Comparison of ENCODE assay signal across 16 cellular contexts in the genomic region with DNA sequence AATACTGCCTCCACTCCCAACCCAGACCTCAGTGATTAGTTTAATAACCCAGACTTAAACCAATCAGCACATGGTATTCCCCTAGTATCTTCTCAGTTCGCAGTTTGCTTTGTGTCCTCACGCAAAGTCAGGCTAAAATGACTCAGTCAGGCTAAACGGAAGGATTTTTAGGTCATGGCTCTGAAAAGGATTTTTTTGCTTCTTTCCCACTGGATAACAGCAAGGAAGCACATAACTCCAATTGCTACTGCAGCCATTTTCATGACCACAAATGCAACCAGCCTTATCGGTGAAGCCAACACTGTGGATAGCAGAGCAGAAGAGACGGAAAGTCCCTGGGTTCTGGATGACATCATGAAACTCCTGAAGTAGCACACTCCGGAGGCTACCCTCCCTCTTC.
DNase-seq lines count a peak whose midpoint lies in the region; ATAC-seq and TF ChIP-seq lines count a peak whose summit lies in the region.
"Had no signal": no experiment of that assay in that cellular context is flagged by ENCODE, and none has a peak within 500 bp of the region (broad histone marks: within the 10 kb centered on the region; RNA-seq: fewer than 3 reads in every experiment).

No MANE protein-coding gene starts in this region.

- H4K91ac ChIP-seq in IMR-90 (ENCODE audit: insufficient read depth, low read depth, low read length), result no peak overlapping the region

- POLR2A ChIA-PET in IMR-90 (lab: Charles Lee; ENCODE audit: unreplicated experiment), result no interaction called here

- no peaks in the 10 kb centered on the region for H3K36me3 Mint-ChIP-seq in mesothelial cell of epicardium
- H3K36me3 Mint-ChIP-seq: activated naive CD4-positive, alpha-beta T cell treated with anti-CD3 and anti-CD28 coated beads, Interleukin-2, amount 10 ng/mL, durations not matched to agents 7 days and 5 days had no signal

- H3K4me1 ChIP-seq in IMR-90 (ENCODE audit: control insufficient read depth, insufficient read depth, low read length), result no peaks in the 10 kb centered on the region
- H3K4me1 ChIP-seq in vagina, result no peaks in the 10 kb centered on the region
- H3K4me1 ChIP-seq: BLaER1, psoas muscle had no signal

- no peak overlapping the region for H3K4ac ChIP-seq in IMR-90 (ENCODE audit: low read depth, low read length)

- no peak for TF ChIP-seq POLR2A in IMR-90 (IDR thresholded peaks at IDR 0.05; ENCODE audit: low read depth, low read length)
- TF ChIP-seq POLR2A in vagina (IDR thresholded peaks at IDR 0.05), result no peak

- no peak overlapping the region for H2BK15ac ChIP-seq in IMR-90 (ENCODE audit: low read depth, low read length)

- no peak overlapping the region for H3K18ac ChIP-seq in IMR-90 (ENCODE audit: low read depth, low read length)

- H3K27ac ChIP-seq in IMR-90 (ENCODE audit: insufficient read depth, low read length) (no peak overlapping the region), vagina (no peak overlapping the region)
- H3K27ac ChIP-seq: BLaER1, KMS-11, psoas muscle, VCaP had no signal

- no peak overlapping the region for H3K14ac ChIP-seq in IMR-90 (replicated peaks; ENCODE audit: low read depth, low read length)

- no peaks in the 10 kb centered on the region; a peak in 1 of 4 replicates for H3K79me1 ChIP-seq in IMR-90 (ENCODE audit: low read depth in 1 of 2, low read length in 2 of 2)

- no peak for TF ChIP-seq RAD21 in IMR-90 (IDR thresholded peaks at IDR 0.05; ENCODE audit: low read length)

- in situ Hi-C loops in Caki2 (cut with HindIII; ENCODE audit: low pct_unique_long_range_greater_than_20kb, low sequenced_read_pairs), result no loop called here
- in situ Hi-C loops in IMR-90 (cut with MboI; ENCODE audit: low sequenced_read_pairs), result no loop called here

- H3K27me3 ChIP-seq in IMR-90 (ENCODE audit: control insufficient read depth, insufficient read depth, low read length), result no peaks in the 10 kb centered on the region
- H3K27me3 ChIP-seq in vagina, result no peaks in the 10 kb centered on the region
- H3K27me3 ChIP-seq: BLaER1 had no signal

- H2AK5ac ChIP-seq in IMR-90 (ENCODE audit: low read depth, low read length), result no peak overlapping the region

- intact Hi-C loops in IMR-90 (cut with micrococcal nuclease) (no loop called here), vagina (cut with DNase I) (no loop called here)

- H2AFZ ChIP-seq in IMR-90 (replicated peaks; ENCODE audit: low read length, poor library complexity), result no peak overlapping the region

- no peak overlapping the region for H2AK9ac ChIP-seq in IMR-90 (replicated peaks; ENCODE audit: low read depth, low read length, poor library complexity)

- ATAC-seq in IMR-90 (ENCODE audit: low read depth) (peak; percentile 27; the same call in 1 of the 2 replicates), GM21723 (IDR thresholded peaks at IDR 0.05; ENCODE audit: unreplicated experiment) (no peak)
- ATAC-seq: psoas muscle; stimulated activated naive CD8-positive, alpha-beta T cell treated with anti-CD3 and anti-CD28 coated beads, Interleukin-15, Interleukin-2, amounts not matched to agents 100 U/mL and 50 U/mL, for 24 hours had no signal

- H3K9me3 ChIP-seq in IMR-90 (ENCODE audit: control insufficient read depth, insufficient read depth, low read length) (no peaks in the 10 kb centered on the region), vagina (no peaks in the 10 kb centered on the region)
- H3K9me3 ChIP-seq: BLaER1, psoas muscle had no signal

- H3K36me3 ChIP-seq in IMR-90 (ENCODE audit: control insufficient read depth, insufficient read depth, low read length) (no peaks in the 10 kb centered on the region; the same call in 1 of the 2 replicates), vagina (no peaks in the 10 kb centered on the region)
- H3K36me3 ChIP-seq: BLaER1 had no signal

- no peak overlapping the region for H3K4me3 Mint-ChIP-seq in mesothelial cell of epicardium
- H3K4me3 Mint-ChIP-seq: activated naive CD4-positive, alpha-beta T cell treated with anti-CD3 and anti-CD28 coated beads, Interleukin-2, amount 10 ng/mL, durations not matched to agents 7 days and 5 days had no signal

- no peak overlapping the region for H3K56ac ChIP-seq in IMR-90 (ENCODE audit: extremely low read depth, insufficient read depth, low read length)

- no peaks in the 10 kb centered on the region for H4K20me1 ChIP-seq in IMR-90 (ENCODE audit: insufficient read depth, low read length)
- H4K20me1 ChIP-seq: BLaER1 had no signal

- BruUV-seq in IMR-90 (replicated peaks; lab: Mats Ljungman, UMichigan), result no TSS peak

- H3K27me3 Mint-ChIP-seq in mesothelial cell of epicardium (ENCODE audit: low read depth), result no peaks in the 10 kb centered on the region
- H3K27me3 Mint-ChIP-seq: activated naive CD4-positive, alpha-beta T cell treated with anti-CD3 and anti-CD28 coated beads, Interleukin-2, amount 10 ng/mL, durations not matched to agents 7 days and 5 days had no signal

- H3K27ac Mint-ChIP-seq in mesothelial cell of epicardium, result peak overlapping the region; percentile 83
- H3K27ac Mint-ChIP-seq: activated naive CD4-positive, alpha-beta T cell treated with anti-CD3 and anti-CD28 coated beads, Interleukin-2, amount 10 ng/mL, durations not matched to agents 7 days and 5 days had no signal

- CTCF ChIA-PET in IMR-90 (lab: Yijun Ruan, JAX), result no interaction called here

- no peak overlapping the region for H3K23ac ChIP-seq in IMR-90 (ENCODE audit: low read depth, low read length)

- no peak overlapping the region for H2BK120ac ChIP-seq in IMR-90 (ENCODE audit: low read depth, low read length)

- DNase-seq in Caki2 (ENCODE audit: low read depth) (peak; percentile 89), IMR-90 (peak; percentile 77), dedifferentiated amniotic fluid mesenchymal stem cell (ENCODE audit: extremely low spot score) (peak; percentile 59), mesothelial cell of epicardium (ENCODE audit: low spot score in 2 of 2, unreplicated experiment in 2 of 2) (no peak), vagina (ENCODE audit: extremely low spot score in 2 of 2) (no peak), SHP77 (lab: John Stamatoyannopoulos, UW) (no peak)
- DNase-seq in activated naive CD4-positive, alpha-beta T cell treated with Interleukin-2 at 50 U/mL for 16 hours, result no peak
- DNase-seq: activated naive CD4-positive, alpha-beta T cell treated with anti-CD3 and anti-CD28 coated beads, Interleukin-2, amount 10 ng/mL, durations not matched to agents 7 days and 5 days; NCI-H1694; psoas muscle; Right ventricle myocardium superior; stimulated activated naive CD8-positive, alpha-beta T cell treated with anti-CD3 and anti-CD28 coated beads, Interleukin-15, Interleukin-2, amounts not matched to agents 100 U/mL and 50 U/mL, for 24 hours had no signal

- H2BK20ac ChIP-seq in IMR-90 (ENCODE audit: low read depth, low read length), result no peak overlapping the region

- 89% methylated on average over 3 of the region's 6 CpGs; no CpG with 5 or more reads in 1 of the 2 experiments for WGBS in IMR-90 (ENCODE audit: extremely low coverage in 2 of 2, insufficient read length in 1 of 2), 2 experiments

- peaks cover 43% of the 10 kb centered on the region for H3K4me1 Mint-ChIP-seq in mesothelial cell of epicardium
- H3K4me1 Mint-ChIP-seq: activated naive CD4-positive, alpha-beta T cell treated with anti-CD3 and anti-CD28 coated beads, Interleukin-2, amount 10 ng/mL, durations not matched to agents 7 days and 5 days had no signal

- no peak overlapping the region for H4K5ac ChIP-seq in IMR-90 (ENCODE audit: low read depth, low read length)

- peaks cover 5% of the 10 kb centered on the region; the same call in 1 of the 2 replicates for H3K9me1 ChIP-seq in IMR-90 (ENCODE audit: insufficient read depth, low read length)

- no peak overlapping the region for H3K4me2 ChIP-seq in IMR-90 (ENCODE audit: low read depth, low read length)
- H3K4me2 ChIP-seq: BLaER1, KMS-11 had no signal

- H4K8ac ChIP-seq in IMR-90 (ENCODE audit: low read depth in 2 of 2, low read length in 2 of 2), result no peak overlapping the region

- no peak overlapping the region for H3K9ac ChIP-seq in IMR-90 (ENCODE audit: low read depth, low read length)
- H3K9ac ChIP-seq: BLaER1, KMS-11 had no signal

- no peak overlapping the region for H2BK5ac ChIP-seq in IMR-90 (ENCODE audit: low read depth, low read length, poor library complexity, severe bottlenecking)

- no peak for TF ChIP-seq CTCF in IMR-90 (conservative IDR thresholded peaks at IDR 0.05; ENCODE audit: low read depth, low read length)
- TF ChIP-seq CTCF in mesothelial cell of epicardium (IDR thresholded peaks at IDR 0.05; ENCODE audit: unreplicated experiment), result no peak
- no peak for TF ChIP-seq CTCF in vagina (IDR thresholded peaks at IDR 0.05)

- no peaks in the 10 kb centered on the region for H3K9me3 Mint-ChIP-seq in mesothelial cell of epicardium
- H3K9me3 Mint-ChIP-seq: activated naive CD4-positive, alpha-beta T cell treated with anti-CD3 and anti-CD28 coated beads, Interleukin-2, amount 10 ng/mL, durations not matched to agents 7 days and 5 days had no signal

- no peak overlapping the region for H3K4me3 ChIP-seq in IMR-90 (ENCODE audit: insufficient read depth, low read depth, low read length)
- H3K4me3 ChIP-seq in vagina, result no peak overlapping the region
- H3K4me3 ChIP-seq: BLaER1, psoas muscle had no signal

- dilution Hi-C loops in IMR-90 (cut with HindIII; ENCODE audit: low sequenced_read_pairs, unreplicated experiment), result no loop called here

TF ChIP-seq in IMR-90, 13 proteins besides CTCF, POLR2A, EP300 and RAD21 (continues in another document):
- TF ChIP-seq RCOR1 (IDR thresholded peaks at IDR 0.05; ENCODE audit: insufficient replicate concordance, low read length), result no peak
- TF ChIP-seq USF2 (IDR thresholded peaks at IDR 0.05; ENCODE audit: low read depth, low read length), result no peak
- TF ChIP-seq RFX5 (IDR thresholded peaks at IDR 0.05; ENCODE audit: low read depth, low read length), result no peak
- no peak for TF ChIP-seq FOS (IDR thresholded peaks at IDR 0.05; ENCODE audit: low read depth, low read length)
- TF ChIP-seq BHLHE40 (IDR thresholded peaks at IDR 0.05; ENCODE audit: low read depth, low read length), result no peak
- no peak for TF ChIP-seq MXI1 (IDR thresholded peaks at IDR 0.05; ENCODE audit: borderline replicate concordance, low read depth, low read length)
- TF ChIP-seq CEBPB (IDR thresholded peaks at IDR 0.05; ENCODE audit: low read depth, low read length), result no peak
- no peak for TF ChIP-seq SMC3 (IDR thresholded peaks at IDR 0.05; ENCODE audit: low read depth, low read length)

Comparison
In these comparisons a context has a peak if more than half of its experiments do, and no peak if none do; other contexts are left out.
1. DNase-seq: peak in Caki2 (single experiment), IMR-90 (single experiment) and dedifferentiated amniotic fluid mesenchymal stem cell (single experiment); none in mesothelial cell of epicardium (0 of 2), vagina (0 of 2), SHP77 (0 of 2) and activated naive CD4-positive, alpha-beta T cell treated with Interleukin-2 at 50 U/mL for 16 hours (single experiment).